7 cellular contexts compared by ENCODE assay signal in genomic region chr12:54379401-54380201, GRCh38. TPM values are rescaled to one million over a fixed set of nuclear protein-coding genes. Genes with fewer than 3 reads are reported as not detected.
DNase-seq lines count a peak whose midpoint lies in the region; ATAC-seq, FAIRE-seq and TF ChIP-seq lines count a peak whose summit lies in the region.

No MANE protein-coding gene starts in this region.

- no peaks in the 10 kb centered on the region for H3K9me3 ChIP-seq in HepG2 (ENCODE audit: low read length)

- no peak overlapping the region for H3K27ac ChIP-seq in HepG2 (ENCODE audit: extremely low read length, insufficient read depth, low read length)

- TF ChIP-seq CTCF in HepG2 (CRISPR knock-in tag; IDR thresholded peaks at IDR 0.05) = peak; percentile 100

- peak; percentile 94 for DNase-seq in NCI-H460 (ENCODE audit: extremely low read depth, low read depth)
- peak; percentile 90 for DNase-seq in activated CD4-positive, alpha-beta T cell treated with anti-CD3 and anti-CD28 coated beads, Interleukin-2, amount 50 U/mL, for 1 hour
- DNase-seq in dedifferentiated amniotic fluid mesenchymal stem cell (ENCODE audit: extremely low spot score) = peak; percentile 93
- DNase-seq in HepG2 (ENCODE audit: low spot score) = peak; percentile 79
- peak; percentile 94 to 95 for DNase-seq in stimulated activated CD4-positive, alpha-beta T cell treated with anti-CD3 and anti-CD28 coated beads, Interleukin-2, amount 100 ng/mL, for 24 hours

- POLR2A ChIA-PET in HepG2 (lab: Yijun Ruan, JAX) = interaction anchor here (0.7 to 1.4 kb wide), 3 partner anchors 9 to 100 kb away, joined by 4 to 7 read pairs (median 5); partner anchors contain the start of genes CBX5 and HNRNPA1

- TF ChIP-seq POLR2A in HepG2 (IDR thresholded peaks at IDR 0.05; ENCODE audit: insufficient read depth in 1 of 2, low read depth in 2 of 2, low read length in 2 of 2) = no peak

- peak overlapping the region; percentile 38 to 71 (median 55) for H3K4me3 ChIP-seq in HepG2 (replicated peaks in 1 of 3; ENCODE audit: insufficient read depth in 1 of 3, low read depth in 2 of 3, low read length in 3 of 3)

- in situ Hi-C loops in HepG2 (cut with HindIII; ENCODE audit: extremely low pct_ligation_motif_present, low pct_unique_long_range_greater_than_20kb) = loop anchor here (10.0 kb wide), 1 partner anchor 385 kb away; no protein-coding TSS in a partner anchor

- peak; percentile 28 for FAIRE-seq in HepG2 (lab: Jason Lieb, UNC)

- H3K9ac ChIP-seq in HepG2 (ENCODE audit: insufficient read depth, low read depth, low read length) = peak overlapping the region; percentile 17; the same call in 1 of the 2 replicates

- H3K27me3 ChIP-seq in HepG2 (ENCODE audit: control insufficient read depth in 1 of 2, insufficient read depth in 2 of 2, low read length in 2 of 2) = peaks cover 0 to 21% of the 10 kb centered on the region in 2 experiments; a peak in 2 of 5 replicates

- H2AFZ ChIP-seq in HepG2 (ENCODE audit: low read length) = no peak overlapping the region

- no peaks in the 10 kb centered on the region for H4K20me1 ChIP-seq in HepG2 (ENCODE audit: insufficient read depth, low read length)

- no peaks in the 10 kb centered on the region for H3K79me2 ChIP-seq in HepG2 (ENCODE audit: insufficient read depth, low read length)

- intact Hi-C loops in HepG2 (cut with micrococcal nuclease; ENCODE audit: unreplicated experiment) = no loop called here

- CTCF ChIA-PET in HepG2 (lab: Yijun Ruan, JAX; ENCODE audit: low intra/inter-chr PET ratio, low total read pairs) = interaction anchor here (0.8 to 2.4 kb wide), 8 partner anchors 9 to 165 kb away, joined by 3 to 27 read pairs (median 6); no protein-coding TSS in a partner anchor

- BruUV-seq in HepG2 (replicated peaks; lab: Mats Ljungman, UMichigan) = no TSS peak

- H3K36me3 ChIP-seq in HepG2 (replicated peaks in 1 of 2; ENCODE audit: control insufficient read depth in 1 of 2, insufficient read depth in 2 of 2, low read length in 2 of 2) = no peaks in the 10 kb centered on the region

- peaks cover 23% of the 10 kb centered on the region for H3K4me1 ChIP-seq in HepG2 (ENCODE audit: insufficient read depth, low read length)

- TF ChIP-seq RAD21 in HepG2 (CRISPR knock-in tag; IDR thresholded peaks at IDR 0.05) = peak; percentile 89

- TF ChIP-seq EP300 in HepG2 (IDR thresholded peaks at IDR 0.05; ENCODE audit: low read depth in 2 of 2, low read length in 2 of 2) (no peak), HepG2 (CRISPR knock-in tag; IDR thresholded peaks at IDR 0.05; ENCODE audit: borderline replicate concordance) (no peak)

- ATAC-seq in GM18511 (IDR thresholded peaks at IDR 0.05; ENCODE audit: unreplicated experiment) (peak; percentile 90), HG03135 (IDR thresholded peaks at IDR 0.05; ENCODE audit: unreplicated experiment) (peak; percentile 79), HepG2 (peak; percentile 92)

- 28% methylated on average over 10 of the region's 19 CpGs for WGBS in HepG2 (ENCODE audit: low lambda C conversion rate)

- peak overlapping the region; percentile 100 for H3K4me2 ChIP-seq in HepG2 (ENCODE audit: low read depth, low read length)

RNA-seq across cellular contexts. Expression of gene ZNF385A, which starts 4.9 kb away (rescaled TPM):
- 5.3 and 5.5 TPM in 2 replicates for total RNA-seq in NCI-H460 (2014; rRNA removed; shearing (Covaris generic))
- polyA plus RNA-seq in NCI-H460 (2014; cell fraction: nucleus; rRNA removed) = 0.97 and 2.8 TPM in 2 replicates
- 0.44 and 0.49 TPM in 2 replicates for total RNA-seq in HepG2 (2016; rRNA removed; fragmentation: Illumina TruSeq; extraction: Trizol)
- total RNA-seq in HepG2 (2016; cell fraction: cytosol; rRNA removed; fragmentation: Illumina TruSeq; extraction: Trizol; ENCODE audit: low read depth) = 0.30 and 0.53 TPM in 2 replicates
- total RNA-seq in HepG2 (2016; cell fraction: insoluble cytoplasmic fraction; rRNA removed; fragmentation: Illumina TruSeq; extraction: Trizol) = 0.26 and 0.39 TPM in 2 replicates
- 1.4 and 1.8 TPM in 2 replicates for total RNA-seq in HepG2 (2016; cell fraction: membrane; rRNA removed; fragmentation: Illumina TruSeq; extraction: Trizol)
- 0.44 and 0.93 TPM in 2 replicates for total RNA-seq in HepG2 (2016; cell fraction: nucleus; rRNA removed; fragmentation: Illumina TruSeq; extraction: Trizol)
- polyA plus RNA-seq in HepG2 (2011; rRNA removed) = 0.31 and 0.67 TPM in 2 replicates
- polyA plus RNA-seq in HepG2 (2011; cell fraction: cytosol; rRNA removed) = 0.23 and 0.43 TPM in 2 replicates
- polyA plus RNA-seq in HepG2 (2011; cell fraction: nucleus; rRNA removed) = 0.56 and 0.66 TPM in 2 replicates
- polyA plus RNA-seq in HepG2 (2012) = 1.2 and 1.3 TPM in 2 replicates
- polyA plus RNA-seq in HepG2 (2016; cell fraction: cytosol; fragmentation: Illumina TruSeq; extraction: Trizol; ENCODE audit: low read depth) = 3.9 and 4.1 TPM in 2 replicates
- polyA plus RNA-seq in HepG2 (2016; cell fraction: insoluble cytoplasmic fraction; fragmentation: Illumina TruSeq; extraction: Trizol; ENCODE audit: low read depth) = 2.8 and 3.3 TPM in 2 replicates
- polyA plus RNA-seq in HepG2 (2016; cell fraction: membrane; fragmentation: Illumina TruSeq; extraction: Trizol; ENCODE audit: low read depth) = 8.1 and 9.0 TPM in 2 replicates
- polyA plus RNA-seq in HepG2 (2016; cell fraction: nucleus; fragmentation: Illumina TruSeq; extraction: Trizol; ENCODE audit: insufficient read depth, low read depth) = 2.5 and 4.2 TPM in 2 replicates
- polyA minus RNA-seq in HepG2 (2011; rRNA and poly(A)+ RNA removed; ENCODE audit: low replicate concordance) = 0.50 and 6.8 TPM in 2 replicates
- polyA minus RNA-seq in HepG2 (2011; cell fraction: cytosol; rRNA and poly(A)+ RNA removed) = 0.70 and 1.5 TPM in 2 replicates
- polyA minus RNA-seq in HepG2 (2011; cell fraction: nucleus; rRNA and poly(A)+ RNA removed) = not detected in 2 replicates

RNA-seq across cellular contexts. Expression of gene GPR84, which starts 15.3 kb away (rescaled TPM):
- total RNA-seq in NCI-H460 (2014; rRNA removed; shearing (Covaris generic)) = not detected in 2 replicates
- not detected in 2 replicates for polyA plus RNA-seq in NCI-H460 (2014; cell fraction: nucleus; rRNA removed)
- total RNA-seq in HepG2 (2016; rRNA removed; fragmentation: Illumina TruSeq; extraction: Trizol) = not detected in 2 replicates
- not detected in 2 replicates for total RNA-seq in HepG2 (2016; cell fraction: cytosol; rRNA removed; fragmentation: Illumina TruSeq; extraction: Trizol; ENCODE audit: low read depth)
- not detected in 2 replicates for total RNA-seq in HepG2 (2016; cell fraction: insoluble cytoplasmic fraction; rRNA removed; fragmentation: Illumina TruSeq; extraction: Trizol)
- total RNA-seq in HepG2 (2016; cell fraction: membrane; rRNA removed; fragmentation: Illumina TruSeq; extraction: Trizol) = not detected in 2 replicates
- not detected in 2 replicates for total RNA-seq in HepG2 (2016; cell fraction: nucleus; rRNA removed; fragmentation: Illumina TruSeq; extraction: Trizol)
- polyA plus RNA-seq in HepG2 (2011; rRNA removed) = not detected in 2 replicates
- polyA plus RNA-seq in HepG2 (2011; cell fraction: cytosol; rRNA removed) = not detected in 2 replicates
- polyA plus RNA-seq in HepG2 (2011; cell fraction: nucleus; rRNA removed) = not detected in 2 replicates
- not detected in 2 replicates for polyA plus RNA-seq in HepG2 (2012)
- polyA plus RNA-seq in HepG2 (2016; cell fraction: cytosol; fragmentation: Illumina TruSeq; extraction: Trizol; ENCODE audit: low read depth) = not detected in 2 replicates
- polyA plus RNA-seq in HepG2 (2016; cell fraction: insoluble cytoplasmic fraction; fragmentation: Illumina TruSeq; extraction: Trizol; ENCODE audit: low read depth) = not detected in 2 replicates
- polyA plus RNA-seq in HepG2 (2016; cell fraction: membrane; fragmentation: Illumina TruSeq; extraction: Trizol; ENCODE audit: low read depth) = not detected in 2 replicates
- polyA plus RNA-seq in HepG2 (2016; cell fraction: nucleus; fragmentation: Illumina TruSeq; extraction: Trizol; ENCODE audit: insufficient read depth, low read depth) = not detected in 2 replicates
- not detected in 2 replicates for polyA minus RNA-seq in HepG2 (2011; rRNA and poly(A)+ RNA removed; ENCODE audit: low replicate concordance)
- not detected in 2 replicates for polyA minus RNA-seq in HepG2 (2011; cell fraction: cytosol; rRNA and poly(A)+ RNA removed)
- polyA minus RNA-seq in HepG2 (2011; cell fraction: nucleus; rRNA and poly(A)+ RNA removed) = not detected in 2 replicates

RNA-seq across cellular contexts. Expression of gene ITGA5, which starts 39.5 kb away (rescaled TPM):
- total RNA-seq in NCI-H460 (2014; rRNA removed; shearing (Covaris generic)) = 31.2 and 36.1 TPM in 2 replicates
- polyA plus RNA-seq in NCI-H460 (2014; cell fraction: nucleus; rRNA removed) = 21.0 and 25.1 TPM in 2 replicates
- total RNA-seq in HepG2 (2016; rRNA removed; fragmentation: Illumina TruSeq; extraction: Trizol) = 0.20 and 0.28 TPM in 2 replicates
- not detected in 2 replicates for total RNA-seq in HepG2 (2016; cell fraction: cytosol; rRNA removed; fragmentation: Illumina TruSeq; extraction: Trizol; ENCODE audit: low read depth)
- 0.17 TPM in 1 of 2 replicates, not detected in the other for total RNA-seq in HepG2 (2016; cell fraction: insoluble cytoplasmic fraction; rRNA removed; fragmentation: Illumina TruSeq; extraction: Trizol)
- total RNA-seq in HepG2 (2016; cell fraction: membrane; rRNA removed; fragmentation: Illumina TruSeq; extraction: Trizol) = 0.34 TPM in 1 of 2 replicates, not detected in the other
- total RNA-seq in HepG2 (2016; cell fraction: nucleus; rRNA removed; fragmentation: Illumina TruSeq; extraction: Trizol) = 0.28 and 0.78 TPM in 2 replicates
- 0.40 and 0.52 TPM in 2 replicates for polyA plus RNA-seq in HepG2 (2011; rRNA removed)
- polyA plus RNA-seq in HepG2 (2011; cell fraction: cytosol; rRNA removed) = 0.18 and 0.23 TPM in 2 replicates
- 0.45 and 0.80 TPM in 2 replicates for polyA plus RNA-seq in HepG2 (2011; cell fraction: nucleus; rRNA removed)
- 0.12 TPM in 1 of 2 replicates, not detected in the other for polyA plus RNA-seq in HepG2 (2012)
- polyA plus RNA-seq in HepG2 (2016; cell fraction: cytosol; fragmentation: Illumina TruSeq; extraction: Trizol; ENCODE audit: low read depth) = not detected in 2 replicates
- polyA plus RNA-seq in HepG2 (2016; cell fraction: insoluble cytoplasmic fraction; fragmentation: Illumina TruSeq; extraction: Trizol; ENCODE audit: low read depth) = 0.04 and 0.12 TPM in 2 replicates
- polyA plus RNA-seq in HepG2 (2016; cell fraction: membrane; fragmentation: Illumina TruSeq; extraction: Trizol; ENCODE audit: low read depth) = not detected in 2 replicates
- 0.46 and 0.53 TPM in 2 replicates for polyA plus RNA-seq in HepG2 (2016; cell fraction: nucleus; fragmentation: Illumina TruSeq; extraction: Trizol; ENCODE audit: insufficient read depth, low read depth)
- polyA minus RNA-seq in HepG2 (2011; rRNA and poly(A)+ RNA removed; ENCODE audit: low replicate concordance) = 0.34 and 75.5 TPM in 2 replicates
- polyA minus RNA-seq in HepG2 (2011; cell fraction: cytosol; rRNA and poly(A)+ RNA removed) = 0.53 and 0.99 TPM in 2 replicates
- 0.52 and 1.2 TPM in 2 replicates for polyA minus RNA-seq in HepG2 (2011; cell fraction: nucleus; rRNA and poly(A)+ RNA removed)

RNA-seq across cellular contexts. Expression of gene COPZ1, which starts 54.7 kb away (rescaled TPM):
- total RNA-seq in NCI-H460 (2014; rRNA removed; shearing (Covaris generic)) = 293 and 294 TPM in 2 replicates
- 98.1 and 188 TPM in 2 replicates for polyA plus RNA-seq in NCI-H460 (2014; cell fraction: nucleus; rRNA removed)
- total RNA-seq in HepG2 (2016; rRNA removed; fragmentation: Illumina TruSeq; extraction: Trizol) = 125 and 201 TPM in 2 replicates
- total RNA-seq in HepG2 (2016; cell fraction: cytosol; rRNA removed; fragmentation: Illumina TruSeq; extraction: Trizol; ENCODE audit: low read depth) = 20.4 and 22.6 TPM in 2 replicates
- total RNA-seq in HepG2 (2016; cell fraction: insoluble cytoplasmic fraction; rRNA removed; fragmentation: Illumina TruSeq; extraction: Trizol) = 123 and 217 TPM in 2 replicates
- 45.5 and 48.0 TPM in 2 replicates for total RNA-seq in HepG2 (2016; cell fraction: membrane; rRNA removed; fragmentation: Illumina TruSeq; extraction: Trizol)
- 42.3 and 53.2 TPM in 2 replicates for total RNA-seq in HepG2 (2016; cell fraction: nucleus; rRNA removed; fragmentation: Illumina TruSeq; extraction: Trizol)
- 134 and 184 TPM in 2 replicates for polyA plus RNA-seq in HepG2 (2011; rRNA removed)
- polyA plus RNA-seq in HepG2 (2011; cell fraction: cytosol; rRNA removed) = 121 and 141 TPM in 2 replicates
- polyA plus RNA-seq in HepG2 (2011; cell fraction: nucleus; rRNA removed) = 41.8 and 48.0 TPM in 2 replicates
- polyA plus RNA-seq in HepG2 (2012) = 118 and 217 TPM in 2 replicates
- polyA plus RNA-seq in HepG2 (2016; cell fraction: cytosol; fragmentation: Illumina TruSeq; extraction: Trizol; ENCODE audit: low read depth) = 37.1 and 37.6 TPM in 2 replicates
- polyA plus RNA-seq in HepG2 (2016; cell fraction: insoluble cytoplasmic fraction; fragmentation: Illumina TruSeq; extraction: Trizol; ENCODE audit: low read depth) = 312 and 355 TPM in 2 replicates
- polyA plus RNA-seq in HepG2 (2016; cell fraction: membrane; fragmentation: Illumina TruSeq; extraction: Trizol; ENCODE audit: low read depth) = 61.8 and 63.8 TPM in 2 replicates
- polyA plus RNA-seq in HepG2 (2016; cell fraction: nucleus; fragmentation: Illumina TruSeq; extraction: Trizol; ENCODE audit: insufficient read depth, low read depth) = 112 and 113 TPM in 2 replicates
- polyA minus RNA-seq in HepG2 (2011; rRNA and poly(A)+ RNA removed; ENCODE audit: low replicate concordance) = 102 and 206 TPM in 2 replicates
- polyA minus RNA-seq in HepG2 (2011; cell fraction: cytosol; rRNA and poly(A)+ RNA removed) = 105 and 134 TPM in 2 replicates
- 37.2 and 53.7 TPM in 2 replicates for polyA minus RNA-seq in HepG2 (2011; cell fraction: nucleus; rRNA and poly(A)+ RNA removed)

Comparison
In these comparisons a context has a peak if more than half of its experiments do, and no peak if none do; other contexts are left out.
1. RNA of gene ITGA5, which starts 39.5 kb away (total RNA-seq): 31.2 to 36.1 TPM in NCI-H460; 0.17 to 0.78 TPM in HepG2; every median in the first group is over 10 times any median in the second.
2. Peak in every context shown above with its lines, with median percentiles within 50 percentile points of each other: ATAC-seq and DNase-seq.